28 cellular contexts compared by ENCODE assay signal in genomic region chr15:39896837-39897236, GRCh38. TPM values are rescaled to one million over a fixed set of nuclear protein-coding genes. Genes with fewer than 3 reads are reported as not detected.
DNase-seq lines count a peak whose midpoint lies in the region; FAIRE-seq and TF ChIP-seq lines count a peak whose summit lies in the region.
"Had no signal": no experiment of that assay in that cellular context is flagged by ENCODE, and none has a peak within 500 bp of the region (broad histone marks: within the 10 kb centered on the region; RNA-seq: fewer than 3 reads in every experiment).

No MANE protein-coding gene starts in this region.

- H3K4me3 ChIP-seq in BE2C (ENCODE audit: low read depth, low read length) (peak overlapping the region; percentile 12), choroid plexus epithelial cell (ENCODE audit: low read depth, low read length) (no peak overlapping the region)
- H3K4me3 ChIP-seq: dorsolateral prefrontal cortex, lower lobe of right lung, psoas muscle had no signal

- FAIRE-seq in GM12891 (lab: Jason Lieb, UNC) = no peak
- FAIRE-seq: endothelial cell of umbilical vein, GM12892, GM19239, keratinocyte, small intestine had no signal

- peaks cover 20% of the 10 kb centered on the region for H3K4me1 Mint-ChIP-seq in nephron
- H3K4me1 Mint-ChIP-seq in activated naive CD4-positive, alpha-beta T cell treated with anti-CD3 and anti-CD28 coated beads, Interleukin-2, amount 10 ng/mL, durations not matched to agents 7 days and 5 days = no peaks in the 10 kb centered on the region

- H3K27me3 Mint-ChIP-seq in nephron (ENCODE audit: low read depth) = no peaks in the 10 kb centered on the region
- peaks cover 32% of the 10 kb centered on the region for H3K27me3 Mint-ChIP-seq in activated naive CD4-positive, alpha-beta T cell treated with anti-CD3 and anti-CD28 coated beads, Interleukin-2, amount 10 ng/mL, durations not matched to agents 7 days and 5 days

- TF ChIP-seq POLR2A in GM12891 (IDR thresholded peaks at IDR 0.05; ENCODE audit: low read depth, low read length) = no peak

- H3K36me3 Mint-ChIP-seq in nephron (ENCODE audit: low read depth) = peaks cover 12% of the 10 kb centered on the region
- H3K36me3 Mint-ChIP-seq in activated naive CD4-positive, alpha-beta T cell treated with anti-CD3 and anti-CD28 coated beads, Interleukin-2, amount 10 ng/mL, durations not matched to agents 7 days and 5 days = no peaks in the 10 kb centered on the region

- peak overlapping the region; percentile 26 to 76 (median 52) for H3K27ac Mint-ChIP-seq in nephron
- H3K27ac Mint-ChIP-seq in activated naive CD4-positive, alpha-beta T cell treated with anti-CD3 and anti-CD28 coated beads, Interleukin-2, amount 10 ng/mL, durations not matched to agents 7 days and 5 days = no peak overlapping the region

- no peak for DNase-seq in BE2C
- peak; percentile 57 for DNase-seq in NCI-H226
- DNase-seq in choroid plexus epithelial cell (ENCODE audit: low read depth) = peak; percentile 80
- DNase-seq in NCI-H510A (lab: John Stamatoyannopoulos, UW) = no peak
- no peak for DNase-seq in hippocampal formation (lab: John Stamatoyannopoulos, UW)
- no peak for DNase-seq in activated naive CD4-positive, alpha-beta T cell treated with anti-CD3 and anti-CD28 coated beads, Interleukin-2, amount 10 ng/mL, durations not matched to agents 7 days and 5 days
- DNase-seq in GM12891 (ENCODE audit: insufficient read length, low spot score) = no peak
- DNase-seq: activated CD4-positive, alpha-beta T cell treated with anti-CD3 and anti-CD28 coated beads, Interleukin-2, amount 50 U/mL, for 48 hours; activated CD4-positive, CD25-positive, alpha-beta regulatory T cell; activated effector memory CD4-positive, alpha-beta T cell treated with anti-CD3 and anti-CD28 coated beads, Interleukin-2, amount 50 U/mL, for 16 hours; dorsolateral prefrontal cortex; foreskin melanocyte; GOT3; lower lobe of right lung; NCI-H1694 treated with DMSO at 0.1 percent for 48 hours; NCI-H2171 treated with DMSO at 0.1 percent for 48 hours; NCI-H69; psoas muscle; small intestine; stimulated activated CD4-positive, alpha-beta T cell treated with anti-CD3 and anti-CD28 coated beads, Interleukin-4, amount 100 ng/mL, for 1 hour; stimulated activated naive CD4-positive, alpha-beta T cell; T-helper 9 cell had no signal

- TF ChIP-seq CTCF in BE2C (IDR thresholded peaks at IDR 0.05; ENCODE audit: low read depth, low read length) = no peak
- TF ChIP-seq CTCF in choroid plexus epithelial cell (conservative IDR thresholded peaks at IDR 0.05; ENCODE audit: low read depth, low read length) = no peak
- no peak for TF ChIP-seq CTCF in nephron (IDR thresholded peaks at IDR 0.05; ENCODE audit: unreplicated experiment in 3 of 3)

- CTCF ChIA-PET in activated naive CD4-positive, alpha-beta T cell treated with anti-CD3 and anti-CD28 coated beads, Interleukin-2, amount 10 ng/mL, durations not matched to agents 7 days and 5 days (lab: Charles Lee) = no interaction called here

- no peak overlapping the region for H3K4me3 Mint-ChIP-seq in nephron
- H3K4me3 Mint-ChIP-seq in activated naive CD4-positive, alpha-beta T cell treated with anti-CD3 and anti-CD28 coated beads, Interleukin-2, amount 10 ng/mL, durations not matched to agents 7 days and 5 days = no peak overlapping the region

- H3K36me3 ChIP-seq in BE2C = no peaks in the 10 kb centered on the region
- H3K36me3 ChIP-seq: lower lobe of right lung, neutrophil had no signal

- H3K27me3 ChIP-seq in BE2C = no peaks in the 10 kb centered on the region
- H3K27me3 ChIP-seq: dorsolateral prefrontal cortex had no signal

- peaks cover 7% of the 10 kb centered on the region for H3K4me1 ChIP-seq in BE2C
- H3K4me1 ChIP-seq: lower lobe of right lung, psoas muscle had no signal

- H3K9me3 ChIP-seq in BE2C = no peaks in the 10 kb centered on the region
- H3K9me3 ChIP-seq: lower lobe of right lung, neutrophil, psoas muscle had no signal

- H3K9me3 Mint-ChIP-seq in nephron = peaks cover 10% of the 10 kb centered on the region
- H3K9me3 Mint-ChIP-seq in activated naive CD4-positive, alpha-beta T cell treated with anti-CD3 and anti-CD28 coated beads, Interleukin-2, amount 10 ng/mL, durations not matched to agents 7 days and 5 days = no peaks in the 10 kb centered on the region

TF ChIP-seq in GM12891, 5 proteins besides CTCF, POLR2A, EP300 and RAD21:
- TF ChIP-seq SPI1 (IDR thresholded peaks at IDR 0.05; ENCODE audit: low read depth, low read length) = no peak
- TF ChIP-seq TAF1 (IDR thresholded peaks at IDR 0.05; ENCODE audit: low read depth, low read length) = no peak
- no peak for TF ChIP-seq PAX5 (IDR thresholded peaks at IDR 0.05; ENCODE audit: insufficient read depth, low read length, severe bottlenecking)
- TF ChIP-seq POLR2AphosphoS5 (IDR thresholded peaks at IDR 0.05; ENCODE audit: low read depth, low read length) = no peak
- TF ChIP-seq POU2F2 (IDR thresholded peaks at IDR 0.05; ENCODE audit: low read depth, low read length) = no peak

RNA-seq across cellular contexts. Expression of gene GPR176, which starts 23.2 kb away (rescaled TPM):
- polyA plus RNA-seq in BE2C (2012; ENCODE audit: insufficient read depth, insufficient read length, low read depth) = 4.5 TPM
- 0.19 TPM for polyA plus RNA-seq in GM12891 (2012; ENCODE audit: low read depth, missing spikeins)

RNA-seq across cellular contexts. Expression of gene EIF2AK4, which starts 37.1 kb away (rescaled TPM):
- 24.1 TPM for polyA plus RNA-seq in BE2C (2012; ENCODE audit: insufficient read depth, insufficient read length, low read depth)
- 20.6 TPM for polyA plus RNA-seq in GM12891 (2012; ENCODE audit: low read depth, missing spikeins)

Comparison
In these comparisons a context has a peak if more than half of its experiments do, and no peak if none do; other contexts are left out.
1. DNase-seq: peak in NCI-H226 (single experiment) and choroid plexus epithelial cell (single experiment); none in BE2C (single experiment), NCI-H510A (single experiment), hippocampal formation (0 of 2), activated naive CD4-positive, alpha-beta T cell treated with anti-CD3 and anti-CD28 coated beads, Interleukin-2, amount 10 ng/mL, durations not matched to agents 7 days and 5 days (single experiment) and GM12891 (single experiment).